Comparison of ENCODE assay signal across 2 cellular contexts in the genomic region with DNA sequence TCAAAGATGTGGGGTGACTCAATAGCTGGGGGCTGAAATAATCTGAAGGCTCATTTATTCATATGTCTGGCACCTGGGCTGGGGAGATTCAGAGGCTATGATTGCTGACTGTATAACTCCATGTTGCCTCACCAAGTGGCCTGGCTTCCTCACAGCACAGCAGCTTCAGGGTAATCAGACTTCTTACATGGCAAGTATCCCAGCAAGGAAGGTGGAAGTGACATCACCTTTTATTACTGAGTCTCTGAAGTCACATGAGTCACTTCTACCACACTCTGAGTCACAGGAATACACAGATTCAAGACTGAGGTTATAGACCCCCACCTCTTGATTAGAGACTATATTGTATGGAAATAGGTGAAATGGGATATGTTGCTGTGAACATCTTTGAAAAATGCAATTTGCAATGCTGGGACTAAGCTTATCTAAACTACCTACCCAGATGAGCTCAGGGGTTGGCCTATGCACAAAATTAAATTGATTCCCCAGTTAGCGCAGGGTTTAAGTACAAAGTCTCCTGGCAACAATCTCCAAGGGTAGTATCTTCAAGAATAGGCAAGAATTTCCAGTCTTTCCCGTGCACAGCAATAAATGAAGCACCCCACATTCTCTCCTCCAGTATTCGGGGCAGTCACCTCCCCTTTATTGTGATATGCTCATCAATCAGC.
A peak's percentile ranks its signal among the peaks of the same experiment; 100 is the strongest.
TF ChIP-seq lines count a peak whose summit lies in the region.

No MANE protein-coding gene starts in this region.

TF ChIP-seq in SK-N-SH, 30 proteins besides CTCF, POLR2A, EP300 and RAD21 (continued from another document):
- TF ChIP-seq PBX3 (IDR thresholded peaks at IDR 0.05) = peak; percentile 36; the same call in 1 of the 2 replicates
- TF ChIP-seq TCF12 (IDR thresholded peaks at IDR 0.05) = peak; percentile 49; the same call in 1 of the 2 replicates
- TF ChIP-seq SMC3 (IDR thresholded peaks at IDR 0.05; ENCODE audit: low read depth, low read length) = no peak

TF ChIP-seq in SK-N-SH treated with all-trans-retinoic acid at 6 μM for 48 hours, 23 proteins besides CTCF, POLR2A, EP300 and RAD21 (continued from another document):
- no peak for TF ChIP-seq TSHZ2 (CRISPR knock-in tag; IDR thresholded peaks at IDR 0.05)
- TF ChIP-seq, protein P1, sequence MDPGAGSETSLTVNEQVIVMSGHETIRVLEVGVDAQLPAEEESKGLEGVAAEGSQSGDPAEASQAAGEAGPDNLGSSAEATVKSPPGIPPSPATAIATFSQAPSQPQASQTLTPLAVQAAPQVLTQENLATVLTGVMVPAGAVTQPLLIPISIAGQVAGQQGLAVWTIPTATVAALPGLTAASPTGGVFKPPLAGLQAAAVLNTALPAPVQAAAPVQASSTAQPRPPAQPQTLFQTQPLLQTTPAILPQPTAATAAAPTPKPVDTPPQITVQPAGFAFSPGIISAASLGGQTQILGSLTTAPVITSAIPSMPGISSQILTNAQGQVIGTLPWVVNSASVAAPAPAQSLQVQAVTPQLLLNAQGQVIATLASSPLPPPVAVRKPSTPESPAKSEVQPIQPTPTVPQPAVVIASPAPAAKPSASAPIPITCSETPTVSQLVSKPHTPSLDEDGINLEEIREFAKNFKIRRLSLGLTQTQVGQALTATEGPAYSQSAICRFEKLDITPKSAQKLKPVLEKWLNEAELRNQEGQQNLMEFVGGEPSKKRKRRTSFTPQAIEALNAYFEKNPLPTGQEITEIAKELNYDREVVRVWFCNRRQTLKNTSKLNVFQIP (CRISPR knock-in tag; IDR thresholded peaks at IDR 0.05; ENCODE audit: borderline replicate concordance, low read depth) = no peak
- no peak for TF ChIP-seq ISL1 (CRISPR knock-in tag; IDR thresholded peaks at IDR 0.05)
- no peak for TF ChIP-seq CSRNP3 (CRISPR knock-in tag; IDR thresholded peaks at IDR 0.05)
- no peak for TF ChIP-seq ZNF70 (CRISPR knock-in tag; IDR thresholded peaks at IDR 0.05)
